ENCODE assay signal across 21 cellular contexts in the genomic region with DNA sequence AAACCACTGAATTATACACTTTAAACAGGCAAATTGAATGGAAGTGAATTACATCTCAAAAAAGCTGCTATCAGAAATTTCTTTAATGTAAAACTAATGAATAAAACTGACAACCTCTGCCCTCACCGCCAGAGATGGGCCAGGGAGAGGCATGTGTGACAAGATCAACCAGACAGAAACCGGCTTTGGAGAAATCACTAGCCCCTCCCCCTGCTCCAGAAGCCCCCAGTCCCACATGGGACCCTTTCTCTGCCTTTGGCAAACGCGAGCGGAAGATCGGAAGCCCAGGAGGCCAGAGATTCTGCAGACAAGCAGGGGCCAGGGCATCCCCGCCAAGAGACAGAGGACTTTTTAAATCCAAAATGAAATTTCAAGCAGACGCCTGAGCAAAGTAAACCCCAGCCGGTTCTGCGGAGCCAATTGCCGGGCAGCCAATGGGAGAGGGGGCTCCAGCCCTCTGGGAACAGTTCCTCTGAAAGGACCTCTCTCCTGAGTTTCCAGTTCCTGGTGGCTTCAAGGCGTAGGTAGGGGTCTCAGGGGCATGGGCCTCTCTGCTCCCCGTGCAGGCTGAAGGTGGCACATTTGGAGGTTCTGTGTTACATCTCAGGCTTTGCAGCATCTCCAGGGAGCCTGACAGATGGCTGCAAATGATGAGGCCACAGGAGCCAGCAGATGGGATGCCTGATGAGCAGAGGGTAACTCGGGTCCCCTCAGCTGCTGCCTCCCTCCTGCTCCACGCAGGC.
DNase-seq lines count a peak whose midpoint lies in the region; ATAC-seq, FAIRE-seq and TF ChIP-seq lines count a peak whose summit lies in the region.
"Had no signal": no experiment of that assay in that cellular context is flagged by ENCODE, and none has a peak within 500 bp of the region (broad histone marks: within the 10 kb centered on the region; RNA-seq: fewer than 3 reads in every experiment).

No MANE protein-coding gene starts in this region.

- H4K20me1 ChIP-seq in H1 (replicated peaks in 1 of 2; ENCODE audit: control insufficient read depth in 1 of 2, insufficient read depth in 2 of 2, low read length in 2 of 2): no peaks in the 10 kb centered on the region
- H4K20me1 ChIP-seq: BLaER1 treated with 17β-estradiol and CSF1 and Interleukin-3, amounts not matched to agents 10 nM and 100 nM had no signal

- POLR2A ChIA-PET in H1 (lab: Charles Lee; ENCODE audit: partially characterized antibody): interaction anchor here (1.1 kb wide), 1 partner anchor 16 kb away, joined by 5 read pairs; no protein-coding TSS in a partner anchor
- POLR2A ChIA-PET in activated CD8-positive, alpha-beta T cell treated with anti-CD3 and anti-CD28 coated beads for 36 hours (lab: Charles Lee): no interaction called here
- POLR2A ChIA-PET in CD4-positive, alpha-beta memory T cell (lab: Charles Lee; ENCODE audit: partially characterized antibody): no interaction called here

- TF ChIP-seq EP300 in H1 (IDR thresholded peaks at IDR 0.05; ENCODE audit: borderline replicate concordance in 1 of 2, low read depth in 2 of 2, low read length in 2 of 2): no peak

- H2BK20ac ChIP-seq in H1 (ENCODE audit: low read length): no peak overlapping the region

- no peaks in the 10 kb centered on the region for H3K79me1 ChIP-seq in H1 (ENCODE audit: low read depth, low read length)

- CTCF ChIA-PET in H1 (lab: Charles Lee; ENCODE audit: partially characterized antibody): interaction anchor here (0.7 to 1.9 kb wide), 2 partner anchors 23 to 27 kb away, joined by 3 to 7 read pairs; no protein-coding TSS in a partner anchor
- CTCF ChIA-PET in activated CD8-positive, alpha-beta T cell treated with anti-CD3 and anti-CD28 coated beads for 36 hours (lab: Charles Lee): no interaction called here
- CTCF ChIA-PET in CD4-positive, alpha-beta memory T cell (lab: Charles Lee; ENCODE audit: partially characterized antibody): no interaction called here

- H2AK5ac ChIP-seq in H1 (ENCODE audit: low read depth, low read length): no peak overlapping the region; the same call in 1 of the 2 replicates

- H3K27me3 ChIP-seq in H1 (replicated peaks in 1 of 4; ENCODE audit: control insufficient read depth in 3 of 4, extremely low read depth in 1 of 4, insufficient read depth in 3 of 4, low read length in 3 of 4): no peaks in the 10 kb centered on the region
- no peaks in the 10 kb centered on the region for H3K27me3 ChIP-seq in neuron (ENCODE audit: insufficient read depth, low read length)
- no peaks in the 10 kb centered on the region for H3K27me3 ChIP-seq in CD4-positive, alpha-beta memory T cell (ENCODE audit: insufficient read depth, low read length)
- H3K27me3 ChIP-seq: BLaER1 treated with 17β-estradiol and CSF1 and Interleukin-3, amounts not matched to agents 10 nM and 100 nM; right atrium auricular region had no signal

- no peak overlapping the region for H3K27ac ChIP-seq in H1 (ENCODE audit: low read depth, low read length)
- H3K27ac ChIP-seq in CD4-positive, alpha-beta memory T cell (ENCODE audit: low read depth, low read length): no peak overlapping the region
- H3K27ac ChIP-seq: BLaER1 treated with 17β-estradiol and CSF1 and Interleukin-3, amounts not matched to agents 10 nM and 100 nM; right atrium auricular region had no signal

- H3K18ac ChIP-seq in H1 (ENCODE audit: extremely low read depth, low read length): no peak overlapping the region

- no peak overlapping the region for H2BK5ac ChIP-seq in H1 (ENCODE audit: low read depth, low read length)

- H3K4me3 ChIP-seq in H1 (ENCODE audit: extremely low read depth in 1 of 4, insufficient read depth in 2 of 4, low read depth in 3 of 4, low read length in 4 of 4): peak overlapping the region in 1 of 4 experiments; percentile 27; a peak in 1 of 8 replicates
- H3K4me3 ChIP-seq in neuron (ENCODE audit: low read length): no peak overlapping the region
- no peak overlapping the region for H3K4me3 ChIP-seq in CD4-positive, alpha-beta memory T cell (ENCODE audit: low read length in 2 of 2)
- H3K4me3 ChIP-seq: BLaER1 treated with 17β-estradiol and CSF1 and Interleukin-3, amounts not matched to agents 10 nM and 100 nM; right atrium auricular region had no signal

- ATAC-seq in activated CD8-positive, alpha-beta T cell treated with anti-CD3 and anti-CD28 coated beads for 36 hours: no peak
- ATAC-seq: activated T-cell treated with anti-CD3 and anti-CD28 coated beads, Interleukin-2, amount 50 U/mL, for 4 hours; T-helper 17 cell had no signal

- TF ChIP-seq RAD21 in H1 (IDR thresholded peaks at IDR 0.05 in 1 of 2, conservative IDR thresholded peaks at IDR 0.05 in 1 of 2; ENCODE audit: low read depth in 2 of 2, low read length in 2 of 2): no peak

- H3K79me2 ChIP-seq in H1 (ENCODE audit: control insufficient read depth in 1 of 2, insufficient read depth in 2 of 2, low read length in 2 of 2): no peaks in the 10 kb centered on the region

- H2AFZ ChIP-seq in H1 (ENCODE audit: low read length) (peak overlapping the region; percentile 72; the same call in 1 of the 2 replicates), neuron (ENCODE audit: low read depth, low read length) (peak overlapping the region; percentile 77)

- no peak overlapping the region for H3K23ac ChIP-seq in H1 (ENCODE audit: insufficient read length)

- H3K36me3 ChIP-seq in H1 (ENCODE audit: control insufficient read depth in 2 of 4, insufficient read depth in 4 of 4, low read length in 3 of 4) (no peaks in the 10 kb centered on the region), neuron (ENCODE audit: insufficient read depth, low read length) (no peaks in the 10 kb centered on the region)
- H3K36me3 ChIP-seq in CD4-positive, alpha-beta memory T cell (ENCODE audit: insufficient read depth, low read length): no peaks in the 10 kb centered on the region
- H3K36me3 ChIP-seq: BLaER1 treated with 17β-estradiol and CSF1 and Interleukin-3, amounts not matched to agents 10 nM and 100 nM; right atrium auricular region had no signal

- WGBS in H1 (ENCODE audit: extremely low coverage in 1 of 2, insufficient coverage in 1 of 2, insufficient read length in 1 of 2, insufficient replicate concordance in 2 of 2, low coverage in 1 of 2, low lambda C conversion rate in 2 of 2, missing lambda C conversion rate in 1 of 2), 2 experiments: 74% methylated on average over 15 of the region's 15 CpGs; no CpG with 5 or more reads in 1 of the 2 experiments

- H3K4me1 Mint-ChIP-seq in activated CD8-positive, alpha-beta T cell treated with anti-CD3 and anti-CD28 coated beads for 36 hours (ENCODE audit: low read depth): no peaks in the 10 kb centered on the region
- H3K4me1 Mint-ChIP-seq in CD4-positive, alpha-beta memory T cell: no peaks in the 10 kb centered on the region

- H3K56ac ChIP-seq in H1 (replicated peaks; ENCODE audit: insufficient read length, low read depth, low read length): no peak overlapping the region

- peaks cover 13% of the 10 kb centered on the region for H3K27me3 Mint-ChIP-seq in activated CD8-positive, alpha-beta T cell treated with anti-CD3 and anti-CD28 coated beads for 36 hours
- peaks cover 12 to 22% of the 10 kb centered on the region in 2 donors for H3K27me3 Mint-ChIP-seq in CD4-positive, alpha-beta memory T cell

- H3K9me3 ChIP-seq in H1 (ENCODE audit: insufficient read depth in 2 of 2, low read depth in 1 of 2, low read length in 1 of 2) (no peaks in the 10 kb centered on the region), neuron (ENCODE audit: low read length) (no peaks in the 10 kb centered on the region)
- H3K9me3 ChIP-seq in CD4-positive, alpha-beta memory T cell (ENCODE audit: control insufficient read depth in 1 of 2, low read length in 2 of 2): no peaks in the 10 kb centered on the region
- H3K9me3 ChIP-seq: BLaER1 treated with 17β-estradiol and CSF1 and Interleukin-3, amounts not matched to agents 10 nM and 100 nM; Caco-2; right atrium auricular region had no signal

- H3K4me3 Mint-ChIP-seq in activated CD8-positive, alpha-beta T cell treated with anti-CD3 and anti-CD28 coated beads for 36 hours: no peak overlapping the region
- no peak overlapping the region for H3K4me3 Mint-ChIP-seq in CD4-positive, alpha-beta memory T cell
- H3K4me3 Mint-ChIP-seq: activated T-cell treated with anti-CD3 and anti-CD28 coated beads, Interleukin-2, amount 50 U/mL, for 4 hours; T-helper 17 cell had no signal

- H3K4me1 ChIP-seq in H1 (replicated peaks in 1 of 4; ENCODE audit: control insufficient read depth in 3 of 4, insufficient read depth in 4 of 4, low read length in 3 of 4): no peaks in the 10 kb centered on the region
- H3K4me1 ChIP-seq in neuron (ENCODE audit: insufficient read depth, low read length): no peaks in the 10 kb centered on the region
- H3K4me1 ChIP-seq in CD4-positive, alpha-beta memory T cell (ENCODE audit: insufficient read depth, low read length): no peaks in the 10 kb centered on the region
- H3K4me1 ChIP-seq: BLaER1 treated with 17β-estradiol and CSF1 and Interleukin-3, amounts not matched to agents 10 nM and 100 nM; Caco-2; right atrium auricular region had no signal

- H3K9ac ChIP-seq in H1 (replicated peaks in 1 of 4; ENCODE audit: extremely low read depth in 1 of 4, low read depth in 3 of 4, low read length in 3 of 4): no peak overlapping the region
- H3K9ac ChIP-seq: BLaER1 treated with 17β-estradiol and CSF1 and Interleukin-3, amounts not matched to agents 10 nM and 100 nM had no signal

- H4K5ac ChIP-seq in H1 (ENCODE audit: insufficient read length, low read depth, low read length): no peak overlapping the region

- H3K9me3 Mint-ChIP-seq in activated CD8-positive, alpha-beta T cell treated with anti-CD3 and anti-CD28 coated beads for 36 hours: no peaks in the 10 kb centered on the region
- peaks cover 0 to 2% (median 0%) of the 10 kb centered on the region in 8 donors for H3K9me3 Mint-ChIP-seq in CD4-positive, alpha-beta memory T cell
- H3K9me3 Mint-ChIP-seq: activated T-cell treated with anti-CD3 and anti-CD28 coated beads, Interleukin-2, amount 50 U/mL, for 4 hours had no signal

- H2BK12ac ChIP-seq in H1 (ENCODE audit: low read depth, low read length): no peak overlapping the region

- no peak overlapping the region for H4K91ac ChIP-seq in H1 (replicated peaks; ENCODE audit: insufficient read length, low read length)

- DNase-seq in DMS 273 treated with DMSO at 0.1 percent for 48 hours (lab: John Stamatoyannopoulos, UW) (peak; percentile 86), NCI-H2171 treated with DMSO at 0.1 percent for 48 hours (lab: John Stamatoyannopoulos, UW) (peak; percentile 95), H1 (ENCODE audit: low read depth in 1 of 2, low spot score in 2 of 2) (peak in 1 of 2 experiments; percentile 51), NOMO-1 treated with DMSO at 0.1 percent for 48 hours (lab: John Stamatoyannopoulos, UW; ENCODE audit: unreplicated experiment) (no peak)
- DNase-seq in activated CD8-positive, alpha-beta T cell treated with anti-CD3 and anti-CD28 coated beads for 36 hours: no peak
- DNase-seq in activated naive CD4-positive, alpha-beta T cell treated with anti-CD3 and anti-CD28 coated beads, Interleukin-2, amount 50 U/mL, for 16 hours: no peak
- no peak for DNase-seq in CD4-positive, alpha-beta memory T cell
- DNase-seq: activated CD4-positive, alpha-beta T cell treated with anti-CD3 and anti-CD28 coated beads for 48 hours; activated naive CD4-positive, alpha-beta T cell; activated T-cell treated with anti-CD3 and anti-CD28 coated beads, Interleukin-2, amount 50 U/mL, for 4 hours; Caco-2; NCI-H1105; NCI-H2107; NCI-H510A treated with DMSO at 0.1 percent for 48 hours; stimulated activated CD4-positive, alpha-beta T cell treated with anti-CD3 and anti-CD28 coated beads, Interleukin-12 subunit alpha, Interleukin-12 subunit beta, amount 100 ng/mL, for 4 hours; stimulated activated naive CD4-positive, alpha-beta T cell treated with Interleukin-2 at 50 U/mL for 16 hours; T-helper 17 cell had no signal

- peak overlapping the region; percentile 14 for H4K8ac ChIP-seq in H1 (ENCODE audit: extremely low read depth, insufficient read depth, low read length)

- TF ChIP-seq CTCF in H1 (IDR thresholded peaks at IDR 0.05; ENCODE audit: control extremely low read depth in 1 of 3, insufficient read depth in 1 of 3, low read depth in 1 of 3, low read length in 3 of 3): no peak
- TF ChIP-seq CTCF in activated CD8-positive, alpha-beta T cell treated with anti-CD3 and anti-CD28 coated beads for 36 hours (IDR thresholded peaks at IDR 0.05): no peak

- no peak overlapping the region for H3K14ac ChIP-seq in H1 (ENCODE audit: insufficient read length)

- H3K36me3 Mint-ChIP-seq in activated CD8-positive, alpha-beta T cell treated with anti-CD3 and anti-CD28 coated beads for 36 hours (ENCODE audit: low read depth): no peaks in the 10 kb centered on the region
- no peaks in the 10 kb centered on the region for H3K36me3 Mint-ChIP-seq in CD4-positive, alpha-beta memory T cell

- no peak overlapping the region for H2BK15ac ChIP-seq in H1 (ENCODE audit: low read length)

- FAIRE-seq in H1 (lab: Jason Lieb, UNC): no peak
- FAIRE-seq: GM12892 had no signal

- H3K4ac ChIP-seq in H1 (replicated peaks; ENCODE audit: insufficient read length, low read depth, low read length): no peak overlapping the region

- H2BK120ac ChIP-seq in H1 (replicated peaks; ENCODE audit: low read depth, low read length): no peak overlapping the region

- intact Hi-C loops in activated CD8-positive, alpha-beta T cell treated with anti-CD3 and anti-CD28 coated beads for 36 hours (cut with micrococcal nuclease): no loop called here
- intact Hi-C loops in CD4-positive, alpha-beta memory T cell (cut with micrococcal nuclease): no loop called here

- H3K27ac Mint-ChIP-seq in activated CD8-positive, alpha-beta T cell treated with anti-CD3 and anti-CD28 coated beads for 36 hours: no peak overlapping the region
- H3K27ac Mint-ChIP-seq in CD4-positive, alpha-beta memory T cell: no peak overlapping the region
- H3K27ac Mint-ChIP-seq: T-helper 17 cell had no signal

- H3K23me2 ChIP-seq in H1 (ENCODE audit: low read depth, low read length): no peaks in the 10 kb centered on the region; the same call in 1 of the 2 replicates

- TF ChIP-seq POLR2A in H1 (IDR thresholded peaks at IDR 0.05; ENCODE audit: control extremely low read depth in 1 of 2, low read depth in 2 of 2, low read length in 2 of 2): no peak

- no peak overlapping the region for H3K4me2 ChIP-seq in H1 (ENCODE audit: insufficient read depth in 1 of 2, low read depth in 2 of 2, low read length in 2 of 2)
- H3K4me2 ChIP-seq: BLaER1 treated with 17β-estradiol and CSF1 and Interleukin-3, amounts not matched to agents 10 nM and 100 nM had no signal

Comparison
In these comparisons a context has a peak if more than half of its experiments do, and no peak if none do; other contexts are left out.
1. DNase-seq: peak in DMS 273 treated with DMSO at 0.1 percent for 48 hours (single experiment) and NCI-H2171 treated with DMSO at 0.1 percent for 48 hours (single experiment); none in activated CD8-positive, alpha-beta T cell treated with anti-CD3 and anti-CD28 coated beads for 36 hours (single experiment), NOMO-1 treated with DMSO at 0.1 percent for 48 hours (single experiment), activated naive CD4-positive, alpha-beta T cell treated with anti-CD3 and anti-CD28 coated beads, Interleukin-2, amount 50 U/mL, for 16 hours (single experiment) and CD4-positive, alpha-beta memory T cell (0 of 5).